Comparison of ENCODE assay signal across 7 cellular contexts in the genomic region with DNA sequence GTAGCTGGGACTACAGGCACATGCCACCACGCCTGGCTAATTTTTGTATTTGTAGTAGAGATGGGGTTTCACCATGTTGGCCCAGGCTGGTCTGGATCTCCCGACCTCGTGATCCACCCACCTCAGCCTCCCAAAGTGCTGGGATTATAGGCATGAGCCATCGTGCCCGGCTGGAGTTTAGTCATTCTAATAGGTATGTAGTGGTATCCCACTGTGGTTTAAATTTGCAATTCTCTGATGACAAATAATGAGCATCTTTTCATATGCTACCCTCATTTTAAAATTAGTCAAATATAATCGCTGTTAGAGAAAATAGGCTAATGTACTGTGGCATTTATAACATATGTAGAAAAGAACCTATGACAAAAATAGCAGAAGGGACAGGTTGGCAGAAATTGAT. TPM values are rescaled to one million over a fixed set of nuclear protein-coding genes. Genes with fewer than 3 reads are reported as not detected.
DNase-seq lines count a peak whose midpoint lies in the region; ATAC-seq and TF ChIP-seq lines count a peak whose summit lies in the region.
"Not testable (repeated sequence)": the region's sequence is repeated elsewhere in the genome, so short reads cannot be mapped to it uniquely, and the experiment has no call there.

No MANE protein-coding gene starts in this region.

- not testable (repeated sequence) for H3K18ac ChIP-seq in IMR-90 (ENCODE audit: low read depth, low read length)

- H4K91ac ChIP-seq in IMR-90 (ENCODE audit: insufficient read depth, low read depth, low read length): not testable (repeated sequence)

- not testable (repeated sequence) for H2AK5ac ChIP-seq in IMR-90 (ENCODE audit: low read depth, low read length)

- not testable (repeated sequence) for H4K8ac ChIP-seq in IMR-90 (ENCODE audit: low read depth in 2 of 2, low read length in 2 of 2)

- not testable (repeated sequence) for H2BK5ac ChIP-seq in IMR-90 (ENCODE audit: low read depth, low read length, poor library complexity, severe bottlenecking)

- H3K9me3 ChIP-seq in IMR-90 (ENCODE audit: control insufficient read depth, insufficient read depth, low read length): not testable (repeated sequence)

- not testable (repeated sequence) for H2AK9ac ChIP-seq in IMR-90 (replicated peaks; ENCODE audit: low read depth, low read length, poor library complexity)

- TF ChIP-seq RAD21 in IMR-90 (IDR thresholded peaks at IDR 0.05; ENCODE audit: low read length): not testable (repeated sequence)

- not testable (repeated sequence) for H3K27ac ChIP-seq in IMR-90 (ENCODE audit: insufficient read depth, low read length)

- not testable (repeated sequence) for H2BK15ac ChIP-seq in IMR-90 (ENCODE audit: low read depth, low read length)

- H4K5ac ChIP-seq in IMR-90 (ENCODE audit: low read depth, low read length): not testable (repeated sequence)

- not testable (repeated sequence) for H3K79me1 ChIP-seq in IMR-90 (ENCODE audit: low read depth in 1 of 2, low read length in 2 of 2)

- not testable (repeated sequence) for H3K9me1 ChIP-seq in IMR-90 (ENCODE audit: insufficient read depth, low read length)

- not testable (repeated sequence) for H4K20me1 ChIP-seq in IMR-90 (ENCODE audit: insufficient read depth, low read length)

- not testable (repeated sequence) for H3K4me1 ChIP-seq in IMR-90 (ENCODE audit: control insufficient read depth, insufficient read depth, low read length)

- not testable (repeated sequence) for ATAC-seq in IMR-90 (ENCODE audit: low read depth)

- H3K36me3 ChIP-seq in IMR-90 (ENCODE audit: control insufficient read depth, insufficient read depth, low read length): not testable (repeated sequence)

- not testable (repeated sequence) for H2BK120ac ChIP-seq in IMR-90 (ENCODE audit: low read depth, low read length)

- H3K4me2 ChIP-seq in IMR-90 (ENCODE audit: low read depth, low read length): not testable (repeated sequence)

- intact Hi-C loops in IMR-90 (cut with micrococcal nuclease): not testable (repeated sequence)

- WGBS in IMR-90 (ENCODE audit: extremely low coverage in 2 of 2, insufficient read length in 1 of 2), 2 experiments: no CpG with 5 or more reads among the region's 6 CpGs

- H2BK20ac ChIP-seq in IMR-90 (ENCODE audit: low read depth, low read length): not testable (repeated sequence)

- DNase-seq in EH (ENCODE audit: low read depth): peak; percentile 18
- DNase-seq in HCEC 1CT: peak; percentile 82
- peak; percentile 42 for DNase-seq in IMR-90
- peak; percentile 68 for DNase-seq in RKO (ENCODE audit: low spot score)
- peak; percentile 31 for DNase-seq in astrocyte of the hippocampus (ENCODE audit: low read depth, low spot score)
- DNase-seq in epithelial cell of esophagus (ENCODE audit: low read depth): peak; percentile 57
- peak; percentile 67 for DNase-seq in myocyte (ENCODE audit: low read depth)

- H3K23ac ChIP-seq in IMR-90 (ENCODE audit: low read depth, low read length): not testable (repeated sequence)

- H3K4ac ChIP-seq in IMR-90 (ENCODE audit: low read depth, low read length): not testable (repeated sequence)

- in situ Hi-C loops in IMR-90 (cut with MboI; ENCODE audit: low sequenced_read_pairs): not testable (repeated sequence)

- not testable (repeated sequence) for TF ChIP-seq POLR2A in IMR-90 (IDR thresholded peaks at IDR 0.05; ENCODE audit: low read depth, low read length)

- H3K14ac ChIP-seq in IMR-90 (replicated peaks; ENCODE audit: low read depth, low read length): not testable (repeated sequence)

- not testable (repeated sequence) for H3K56ac ChIP-seq in IMR-90 (ENCODE audit: extremely low read depth, insufficient read depth, low read length)

- H3K27me3 ChIP-seq in IMR-90 (ENCODE audit: control insufficient read depth, insufficient read depth, low read length): not testable (repeated sequence)

- H3K9ac ChIP-seq in IMR-90 (ENCODE audit: low read depth, low read length): not testable (repeated sequence)

- not testable (repeated sequence) for TF ChIP-seq CTCF in IMR-90 (conservative IDR thresholded peaks at IDR 0.05; ENCODE audit: low read depth, low read length); epithelial cell of esophagus (IDR thresholded peaks at IDR 0.05; ENCODE audit: insufficient read depth, low read depth, low read length, missing control alignments)

- not testable (repeated sequence) for BruUV-seq in IMR-90 (replicated peaks; lab: Mats Ljungman, UMichigan)

- dilution Hi-C loops in IMR-90 (cut with HindIII; ENCODE audit: low sequenced_read_pairs, unreplicated experiment): not testable (repeated sequence)

- not testable (repeated sequence) for H2AFZ ChIP-seq in IMR-90 (replicated peaks; ENCODE audit: low read length, poor library complexity)

- not testable (repeated sequence) for H3K4me3 ChIP-seq in IMR-90 (ENCODE audit: insufficient read depth, low read depth, low read length); epithelial cell of esophagus (ENCODE audit: low read length)

- POLR2A ChIA-PET in IMR-90 (lab: Charles Lee; ENCODE audit: unreplicated experiment): not testable (repeated sequence)

- CTCF ChIA-PET in IMR-90 (lab: Yijun Ruan, JAX): not testable (repeated sequence)

RNA-seq across cellular contexts. Expression of a gene that starts 15.1 kb away (rescaled TPM):
- 12.2 and 15.8 TPM in 2 replicates for total RNA-seq in IMR-90 (2012; rRNA removed)
- 7.8 and 11.4 TPM in 2 replicates for polyA plus RNA-seq in IMR-90 (2012; rRNA removed)
- 4.4 and 5.5 TPM in 2 replicates for polyA plus RNA-seq in IMR-90 (2012; cell fraction: cytosol; rRNA removed)
- polyA plus RNA-seq in IMR-90 (2012; cell fraction: nucleus; rRNA removed; ENCODE audit: low replicate concordance): 14.2 and 21.3 TPM in 2 replicates
- 14.2 and 15.1 TPM in 2 replicates for total RNA-seq in myocyte
- polyA plus RNA-seq in myocyte (2012): 16.3 TPM

Comparison
In these comparisons a context has a peak if more than half of its experiments do, and no peak if none do; other contexts are left out.
1. DNase-seq: peak in every context shown above with its lines; median percentile 82 in HCEC 1CT; 68 in RKO; 67 in myocyte; 57 in epithelial cell of esophagus; 42 in IMR-90; 31 in astrocyte of the hippocampus; 18 in EH.